Comparison of ENCODE assay signal across 14 cellular contexts in the genomic region with DNA sequence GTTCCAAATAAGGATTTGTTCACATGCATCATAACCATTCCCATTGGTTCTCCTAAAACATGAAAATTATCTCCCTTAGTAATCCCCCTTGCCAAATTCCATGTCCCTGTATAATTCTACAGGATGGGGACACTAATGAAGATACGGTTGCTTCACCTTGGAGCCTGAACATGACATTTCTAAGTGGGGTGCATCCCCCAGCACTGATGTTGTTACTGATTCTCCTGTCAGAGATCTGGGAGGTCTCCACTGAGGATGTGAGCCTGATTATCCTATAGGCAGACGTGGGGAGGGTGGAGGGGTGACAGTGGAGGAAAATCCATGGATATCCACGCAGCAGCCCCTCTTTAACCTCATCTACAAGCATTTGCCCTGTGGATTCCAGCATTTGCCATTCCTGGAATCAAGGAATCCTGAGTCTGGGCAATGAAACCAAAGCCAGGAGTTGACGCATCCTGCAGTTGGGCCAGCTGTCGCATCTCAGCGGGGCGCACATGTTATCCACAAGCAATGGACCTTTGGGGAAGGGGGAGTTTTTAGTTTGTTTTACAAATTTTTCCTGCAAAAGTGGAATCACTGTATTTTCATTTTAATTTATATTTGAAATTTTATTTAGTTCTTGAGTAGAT. TPM values are rescaled to one million over a fixed set of nuclear protein-coding genes. Genes with fewer than 3 reads are reported as not detected.
A peak's percentile ranks its signal among the peaks of the same experiment; 100 is the strongest.
DNase-seq lines count a peak whose midpoint lies in the region; ATAC-seq, FAIRE-seq and TF ChIP-seq lines count a peak whose summit lies in the region.
"Had no signal": no experiment of that assay in that cellular context is flagged by ENCODE, and none has a peak within 500 bp of the region (broad histone marks: within the 10 kb centered on the region; RNA-seq: fewer than 3 reads in every experiment).

No MANE protein-coding gene starts in this region.

- DNase-seq in LHCN-M2 (ENCODE audit: low read depth) (peak; percentile 69), astrocyte (ENCODE audit: low read depth) (no peak), nephron progenitor cell (no peak), GM23338 (ENCODE audit: low spot score) (no peak), GM23248 (no peak), Right ventricle myocardium superior (no peak)
- DNase-seq: AML-193; CD4-positive, CD25-positive, alpha-beta regulatory T cell; KG1 had no signal

- H3K9me3 Mint-ChIP-seq in astrocyte (ENCODE audit: unreplicated experiment) (peaks cover 3% of the 10 kb centered on the region), nephron progenitor cell (peaks cover 5% of the 10 kb centered on the region), GM23338 (no peaks in the 10 kb centered on the region; the same call in 1 of the 3 replicates)
- H3K9me3 Mint-ChIP-seq: CD4-positive, CD25-positive, alpha-beta regulatory T cell had no signal

- H3K4me1 ChIP-seq in astrocyte (ENCODE audit: insufficient read depth, low read length) (peaks cover 32% of the 10 kb centered on the region), GM23338 (ENCODE audit: insufficient read depth) (peaks cover 10% of the 10 kb centered on the region; the same call in 1 of the 2 replicates), GM23248 (ENCODE audit: insufficient read depth) (peaks cover 59% of the 10 kb centered on the region)

- H2AFZ ChIP-seq in astrocyte (ENCODE audit: low read depth, low read length) (no peak overlapping the region), GM23338 (no peak overlapping the region), GM23248 (no peak overlapping the region)

- ATAC-seq in HG03442 (IDR thresholded peaks at IDR 0.05; ENCODE audit: unreplicated experiment), result no peak
- ATAC-seq in GM23338, result no peak
- no peak for ATAC-seq in Right ventricle myocardium superior (ENCODE audit: poor library complexity)
- ATAC-seq: A549 had no signal

- TF ChIP-seq CTCF in astrocyte (IDR thresholded peaks at IDR 0.05; ENCODE audit: insufficient read depth, low read depth, low read length) (no peak), nephron progenitor cell (IDR thresholded peaks at IDR 0.05) (no peak), GM23338 (conservative IDR thresholded peaks at IDR 0.05; ENCODE audit: low read depth in 2 of 2) (no peak)

- H3K4me1 Mint-ChIP-seq in astrocyte (ENCODE audit: low read depth, unreplicated experiment) (peaks cover 55% of the 10 kb centered on the region), nephron progenitor cell (no peaks in the 10 kb centered on the region), GM23338 (peaks cover 16% of the 10 kb centered on the region)
- H3K4me1 Mint-ChIP-seq: IgD-negative memory B cell had no signal

- WGBS in GM23248 (ENCODE audit: low coverage in 1 of 2, low lambda C conversion rate in 2 of 2, missing lambda C conversion rate in 2 of 2), 2 experiments, result 79 to 83% methylated on average over 7 of the region's 7 CpGs

- H3K27ac Mint-ChIP-seq in astrocyte (ENCODE audit: unreplicated experiment) (peak overlapping the region; percentile 55), nephron progenitor cell (peak overlapping the region; percentile 34), GM23338 (no peak overlapping the region)
- H3K27ac Mint-ChIP-seq: IgD-negative memory B cell had no signal

- H4K20me1 ChIP-seq in astrocyte (ENCODE audit: insufficient read depth, low read length), result no peaks in the 10 kb centered on the region
- no peaks in the 10 kb centered on the region; the same call in 1 of the 2 replicates for H4K20me1 ChIP-seq in GM23338 (replicated peaks; ENCODE audit: insufficient read depth)
- no peaks in the 10 kb centered on the region for H4K20me1 ChIP-seq in GM23248 (ENCODE audit: insufficient read depth)

- H3K27me3 Mint-ChIP-seq in astrocyte (ENCODE audit: low read depth, unreplicated experiment) (no peaks in the 10 kb centered on the region), nephron progenitor cell (ENCODE audit: low read depth, poor library complexity) (peaks cover 4% of the 10 kb centered on the region), GM23338 (ENCODE audit: insufficient read depth, low read depth, poor library complexity) (peaks cover 3% of the 10 kb centered on the region)
- H3K27me3 Mint-ChIP-seq: CD4-positive, CD25-positive, alpha-beta regulatory T cell; IgD-negative memory B cell had no signal

- intact Hi-C loops in Right ventricle myocardium superior (cut with DNase I), result no loop called here

- H3K9me3 ChIP-seq in astrocyte (ENCODE audit: insufficient read depth, low read depth, low read length) (no peaks in the 10 kb centered on the region), GM23248 (ENCODE audit: low read depth) (no peaks in the 10 kb centered on the region)
- H3K9me3 ChIP-seq: A549 had no signal

- no peak overlapping the region for H3K4me3 Mint-ChIP-seq in astrocyte (ENCODE audit: unreplicated experiment)
- H3K4me3 Mint-ChIP-seq in nephron progenitor cell, result no peak overlapping the region
- H3K4me3 Mint-ChIP-seq in GM23338, result no peak overlapping the region
- H3K4me3 Mint-ChIP-seq: CD4-positive, CD25-positive, alpha-beta regulatory T cell; IgD-negative memory B cell had no signal

- FAIRE-seq in astrocyte (lab: Jason Lieb, UNC), result no peak
- FAIRE-seq: A549, GM12891 had no signal

- H3K9me2 ChIP-seq in GM23338 (ENCODE audit: insufficient read depth) (no peaks in the 10 kb centered on the region), GM23248 (ENCODE audit: insufficient read depth) (no peaks in the 10 kb centered on the region)

- no peak overlapping the region for H3K4me2 ChIP-seq in astrocyte (ENCODE audit: low read length)
- no peak overlapping the region for H3K4me2 ChIP-seq in GM23338
- H3K4me2 ChIP-seq in GM23248 (ENCODE audit: unreplicated experiment), result no peak overlapping the region
- H3K4me2 ChIP-seq: A549; BLaER1 treated with 17β-estradiol and CSF1 and Interleukin-3, amounts not matched to agents 10 nM and 100 nM had no signal

- H3K27me3 ChIP-seq in astrocyte (ENCODE audit: insufficient read depth, low read length), result no peaks in the 10 kb centered on the region
- no peaks in the 10 kb centered on the region for H3K27me3 ChIP-seq in GM23338 (ENCODE audit: insufficient read depth)
- H3K27me3 ChIP-seq in GM23248 (replicated peaks; ENCODE audit: insufficient read depth), result no peaks in the 10 kb centered on the region
- H3K27me3 ChIP-seq: BLaER1 treated with 17β-estradiol and CSF1 and Interleukin-3, amounts not matched to agents 10 nM and 100 nM had no signal

- H3K79me2 ChIP-seq in astrocyte (ENCODE audit: insufficient read depth, low read length), result no peaks in the 10 kb centered on the region
- no peaks in the 10 kb centered on the region for H3K79me2 ChIP-seq in GM23338 (replicated peaks; ENCODE audit: insufficient read depth)
- no peaks in the 10 kb centered on the region for H3K79me2 ChIP-seq in GM23248 (ENCODE audit: insufficient read depth)

- no peak overlapping the region for H3K4me3 ChIP-seq in astrocyte (ENCODE audit: insufficient read depth, low read depth, low read length)
- H3K4me3 ChIP-seq in GM23338, result no peak overlapping the region
- H3K4me3 ChIP-seq in GM23248, result no peak overlapping the region
- H3K4me3 ChIP-seq: A549; BLaER1 treated with 17β-estradiol and CSF1 and Interleukin-3, amounts not matched to agents 10 nM and 100 nM had no signal

- in situ Hi-C loops in GM23248 (cut with MboI), result no loop called here

- peaks cover 46% of the 10 kb centered on the region for H3K36me3 Mint-ChIP-seq in astrocyte (ENCODE audit: low read depth, unreplicated experiment)
- peaks cover 96% of the 10 kb centered on the region for H3K36me3 Mint-ChIP-seq in nephron progenitor cell (ENCODE audit: low read depth)
- peaks cover 93% of the 10 kb centered on the region for H3K36me3 Mint-ChIP-seq in GM23338 (ENCODE audit: low read depth)

- no peak overlapping the region for H3K27ac ChIP-seq in astrocyte (ENCODE audit: low read depth, low read length)
- H3K27ac ChIP-seq in GM23338 (ENCODE audit: low read depth), result no peak overlapping the region
- no peak overlapping the region for H3K27ac ChIP-seq in GM23248
- H3K27ac ChIP-seq: A549; BLaER1 treated with 17β-estradiol and CSF1 and Interleukin-3, amounts not matched to agents 10 nM and 100 nM had no signal

- H3K36me3 ChIP-seq in astrocyte (ENCODE audit: insufficient read depth, low read length) (peaks cover 3% of the 10 kb centered on the region), GM23338 (ENCODE audit: insufficient read depth) (peaks cover 37% of the 10 kb centered on the region), GM23248 (ENCODE audit: low read depth) (peaks cover 49% of the 10 kb centered on the region)

- H3K9ac ChIP-seq in astrocyte (ENCODE audit: low read length) (no peak overlapping the region), GM23248 (no peak overlapping the region)
- H3K9ac ChIP-seq: BLaER1 treated with 17β-estradiol and CSF1 and Interleukin-3, amounts not matched to agents 10 nM and 100 nM had no signal

- no peaks in the 10 kb centered on the region for H3F3A ChIP-seq in GM23338 (replicated peaks; ENCODE audit: low read depth)
- H3F3A ChIP-seq in GM23248 (ENCODE audit: insufficient read depth), result peaks cover 63% of the 10 kb centered on the region

RNA-seq across cellular contexts. Expression of a gene that starts 57.3 kb away (rescaled TPM):
- 8.5 and 9.8 TPM in 2 replicates for total RNA-seq in LHCN-M2 (2014; rRNA removed)
- polyA plus RNA-seq in LHCN-M2 (2012), result 8.1 TPM
- 46.2 and 46.7 TPM in 2 replicates for total RNA-seq in astrocyte
- total RNA-seq in GM23338 (2014; rRNA removed; shearing (Covaris generic)), result 54.7 and 56.0 TPM in 2 replicates
- polyA plus RNA-seq in GM23338 (2016; fragmentation: Nextera tagmentation; extraction: Ambion mirVana), result 23.2 and 24.3 TPM in 2 replicates
- total RNA-seq in GM23248 (2014; rRNA removed; shearing (Covaris generic)), result 21.9 and 24.2 TPM in 2 replicates
- 23.9 and 25.3 TPM in 2 replicates for polyA plus RNA-seq in GM23248 (2016; fragmentation: Nextera tagmentation; extraction: Ambion mirVana)
- total RNA-seq in Right ventricle myocardium superior, result 4.1 TPM
